32 cellular contexts compared by ENCODE assay signal in the genomic region with DNA sequence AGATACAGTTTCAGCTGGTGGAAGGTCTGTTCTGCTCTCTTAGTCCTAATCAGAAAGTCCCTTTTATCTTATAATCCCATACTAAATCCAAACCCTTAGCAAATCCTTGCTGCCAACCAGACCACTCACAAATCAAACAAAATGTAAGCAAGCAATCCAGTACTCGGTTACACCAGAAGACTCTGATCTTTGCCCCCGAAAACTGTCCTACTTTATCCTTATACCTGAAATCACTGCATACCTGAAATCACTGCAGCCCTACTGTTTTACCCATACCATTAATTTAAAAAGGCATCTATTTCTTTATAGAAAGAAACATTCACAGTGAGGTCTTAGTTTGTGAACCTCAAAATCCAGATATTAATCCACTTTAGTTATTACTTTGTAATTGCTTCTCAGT.
"Had no signal": no experiment of that assay in that cellular context is flagged by ENCODE, and none has a peak within 500 bp of the region (broad histone marks: within the 10 kb centered on the region; RNA-seq: fewer than 3 reads in every experiment).

No MANE protein-coding gene starts in this region.

- H3K9me3 ChIP-seq: ascending aorta, esophagus muscularis mucosa, gastrocnemius medialis, heart left ventricle had no signal

- H3K27ac ChIP-seq: ascending aorta, coronary artery, dorsolateral prefrontal cortex, esophagus muscularis mucosa, foreskin keratinocyte, gastrocnemius medialis, heart left ventricle had no signal

- H3K4me3 Mint-ChIP-seq: activated CD4-positive, alpha-beta memory T cell treated with anti-CD3 and anti-CD28 coated beads for 36 hours; activated CD4-positive, alpha-beta T cell treated with anti-CD3 and anti-CD28 coated beads for 36 hours; activated CD4-positive, alpha-beta T cell treated with anti-CD3 and anti-CD28 coated beads, Interleukin-2, amount 10 ng/mL, durations not matched to agents 24 days and 14 days; activated CD8-positive, alpha-beta memory T cell treated with anti-CD3 and anti-CD28 coated beads, Interleukin-2, amount 10 ng/mL, durations not matched to agents 7 days and 5 days; activated CD8-positive, alpha-beta T cell treated with anti-CD3 and anti-CD28 coated beads, Interleukin-2, amount 10 ng/mL, durations not matched to agents 7 days and 5 days; activated naive CD4-positive, alpha-beta T cell treated with anti-CD3 and anti-CD28 coated beads, Interleukin-2, amount 10 ng/mL, durations not matched to agents 7 days and 5 days; activated naive CD8-positive, alpha-beta T cell treated with anti-CD3 and anti-CD28 coated beads, Interleukin-2, amount 10 ng/mL, durations not matched to agents 7 days and 5 days; activated T-helper 1 cell treated with anti-CD3 and anti-CD28 coated beads, Interleukin-12 subunit alpha, Interleukin-12 subunit beta, Interleukin-2, Interleukin-4 antibody, amounts not matched to agents 30 ng/mL and 10 ng/mL and 1 ng/mL, durations not matched to agents 14 hours and 24 hours and 36 hours; brain; central memory CD8-positive, alpha-beta T cell; dendritic cell treated with granulocyte-macrophage colony-stimulating factor and Interleukin-4, amounts not matched to agents 40 ng/mL and 50 ng/mL, for 4 days; effector memory CD8-positive, alpha-beta T cell had no signal

- H3K36me3 Mint-ChIP-seq: activated naive CD4-positive, alpha-beta T cell treated with anti-CD3 and anti-CD28 coated beads, Interleukin-2, amount 50 U/mL, for 72 hours had no signal

- H3K4me3 ChIP-seq: ascending aorta, coronary artery, dorsolateral prefrontal cortex, esophagus muscularis mucosa, gastrocnemius medialis, heart left ventricle had no signal

- FAIRE-seq: bronchial epithelial cell had no signal

- H3K27me3 Mint-ChIP-seq: activated CD4-positive, alpha-beta memory T cell treated with anti-CD3 and anti-CD28 coated beads for 36 hours; activated CD4-positive, alpha-beta T cell treated with anti-CD3 and anti-CD28 coated beads for 36 hours; activated CD4-positive, alpha-beta T cell treated with anti-CD3 and anti-CD28 coated beads, Interleukin-2, amount 10 ng/mL, durations not matched to agents 24 days and 14 days; activated CD8-positive, alpha-beta memory T cell treated with anti-CD3 and anti-CD28 coated beads, Interleukin-2, amount 10 ng/mL, durations not matched to agents 7 days and 5 days; activated naive CD4-positive, alpha-beta T cell treated with anti-CD3 and anti-CD28 coated beads, Interleukin-2, amount 10 ng/mL, durations not matched to agents 7 days and 5 days; activated naive CD8-positive, alpha-beta T cell treated with anti-CD3 and anti-CD28 coated beads, Interleukin-2, amount 10 ng/mL, durations not matched to agents 7 days and 5 days; brain; central memory CD8-positive, alpha-beta T cell; dendritic cell treated with granulocyte-macrophage colony-stimulating factor and Interleukin-4, amounts not matched to agents 40 ng/mL and 50 ng/mL, for 4 days; effector memory CD8-positive, alpha-beta T cell had no signal

- DNase-seq: activated CD4-positive, alpha-beta memory T cell treated with anti-CD3 and anti-CD28 coated beads for 36 hours; activated CD4-positive, alpha-beta T cell treated with anti-CD3 and anti-CD28 coated beads for 36 hours; activated CD4-positive, alpha-beta T cell treated with anti-CD3 and anti-CD28 coated beads, Interleukin-2, amount 10 ng/mL, durations not matched to agents 24 days and 14 days; activated CD4-positive, CD25-positive, alpha-beta regulatory T cell; activated CD4-positive, CD25-positive, alpha-beta regulatory T cell treated with anti-CD3 and anti-CD28 coated beads, Interleukin-2, amount 50 U/mL, for 72 hours; activated CD8-positive, alpha-beta memory T cell treated with anti-CD3 and anti-CD28 coated beads, Interleukin-2, amount 10 ng/mL, durations not matched to agents 7 days and 5 days; activated CD8-positive, alpha-beta memory T cell treated with anti-CD3 and anti-CD28 coated beads, Interleukin-2, amount 50 U/mL, for 4 hours; activated CD8-positive, alpha-beta T cell treated with anti-CD3 and anti-CD28 coated beads, Interleukin-2, amount 10 ng/mL, durations not matched to agents 7 days and 5 days; activated effector memory CD4-positive, alpha-beta T cell treated with anti-CD3 and anti-CD28 coated beads, Interleukin-2, amount 50 U/mL, for 16 hours; activated naive CD4-positive, alpha-beta T cell treated with anti-CD3 and anti-CD28 coated beads, Interleukin-2, amount 10 ng/mL, durations not matched to agents 7 days and 5 days; activated naive CD8-positive, alpha-beta T cell treated with anti-CD3 and anti-CD28 coated beads, Interleukin-2, amount 10 ng/mL, durations not matched to agents 7 days and 5 days; activated T-cell treated with anti-CD3 and anti-CD28 coated beads, Interleukin-2, amount 50 U/mL, for 1 hour; activated T-cell treated with anti-CD3 and anti-CD28 coated beads, Interleukin-2, amount 50 U/mL, for 48 hours; dorsolateral prefrontal cortex; effector CD4-positive, alpha-beta T cell; effector memory CD8-positive, alpha-beta T cell; erythroblast; foreskin keratinocyte; gastrocnemius medialis; glutamatergic neuron; heart left ventricle; T-helper 2 cell had no signal

- H3K27me3 ChIP-seq: ascending aorta, dorsolateral prefrontal cortex, esophagus muscularis mucosa, foreskin keratinocyte, gastrocnemius medialis, heart left ventricle had no signal

- H3K4me1 Mint-ChIP-seq: activated CD4-positive, alpha-beta T cell treated with anti-CD3 and anti-CD28 coated beads for 36 hours; activated CD4-positive, alpha-beta T cell treated with anti-CD3 and anti-CD28 coated beads, Interleukin-2, amount 10 ng/mL, durations not matched to agents 24 days and 14 days; activated CD8-positive, alpha-beta memory T cell treated with anti-CD3 and anti-CD28 coated beads, Interleukin-2, amount 10 ng/mL, durations not matched to agents 7 days and 5 days; activated naive CD4-positive, alpha-beta T cell treated with anti-CD3 and anti-CD28 coated beads, Interleukin-2, amount 10 ng/mL, durations not matched to agents 7 days and 5 days; activated naive CD8-positive, alpha-beta T cell treated with anti-CD3 and anti-CD28 coated beads, Interleukin-2, amount 10 ng/mL, durations not matched to agents 7 days and 5 days; central memory CD8-positive, alpha-beta T cell had no signal

- H3K27ac Mint-ChIP-seq: activated CD4-positive, alpha-beta memory T cell treated with anti-CD3 and anti-CD28 coated beads for 36 hours; activated CD4-positive, alpha-beta T cell treated with anti-CD3 and anti-CD28 coated beads for 36 hours; activated CD4-positive, alpha-beta T cell treated with anti-CD3 and anti-CD28 coated beads, Interleukin-2, amount 10 ng/mL, durations not matched to agents 24 days and 14 days; activated CD8-positive, alpha-beta memory T cell treated with anti-CD3 and anti-CD28 coated beads, Interleukin-2, amount 10 ng/mL, durations not matched to agents 7 days and 5 days; activated CD8-positive, alpha-beta T cell treated with anti-CD3 and anti-CD28 coated beads, Interleukin-2, amount 10 ng/mL, durations not matched to agents 7 days and 5 days; activated naive CD4-positive, alpha-beta T cell treated with anti-CD3 and anti-CD28 coated beads, Interleukin-2, amount 10 ng/mL, durations not matched to agents 7 days and 5 days; activated naive CD4-positive, alpha-beta T cell treated with anti-CD3 and anti-CD28 coated beads, Interleukin-2, amount 50 U/mL, for 72 hours; activated naive CD8-positive, alpha-beta T cell treated with anti-CD3 and anti-CD28 coated beads, Interleukin-2, amount 10 ng/mL, durations not matched to agents 7 days and 5 days; activated T-helper 1 cell treated with anti-CD3 and anti-CD28 coated beads, Interleukin-12 subunit alpha, Interleukin-12 subunit beta, Interleukin-2, Interleukin-4 antibody, amounts not matched to agents 30 ng/mL and 10 ng/mL and 1 ng/mL, durations not matched to agents 14 hours and 24 hours and 36 hours; activated T-helper 2 cell treated with anti-CD3 and anti-CD28 coated beads, Interferon-gamma antibody, Interleukin-2, Interleukin-4, amounts not matched to agents 10 μg/mL and 5 μg/mL and 100 μg/mL, durations not matched to agents 14 hours and 24 hours and 36 hours; brain; dendritic cell treated with granulocyte-macrophage colony-stimulating factor and Interleukin-4, amounts not matched to agents 40 ng/mL and 50 ng/mL, for 4 days; effector memory CD8-positive, alpha-beta T cell had no signal

- H3K9me3 Mint-ChIP-seq: activated CD4-positive, alpha-beta memory T cell treated with anti-CD3 and anti-CD28 coated beads for 36 hours; activated CD4-positive, alpha-beta T cell treated with anti-CD3 and anti-CD28 coated beads, Interleukin-2, amount 10 ng/mL, durations not matched to agents 24 days and 14 days; activated naive CD4-positive, alpha-beta T cell treated with anti-CD3 and anti-CD28 coated beads, Interleukin-2, amount 10 ng/mL, durations not matched to agents 7 days and 5 days; activated naive CD4-positive, alpha-beta T cell treated with anti-CD3 and anti-CD28 coated beads, Interleukin-2, amount 50 U/mL, for 72 hours; activated naive CD8-positive, alpha-beta T cell treated with anti-CD3 and anti-CD28 coated beads, Interleukin-2, amount 10 ng/mL, durations not matched to agents 7 days and 5 days; activated T-helper 1 cell treated with anti-CD3 and anti-CD28 coated beads, Interleukin-12 subunit alpha, Interleukin-12 subunit beta, Interleukin-2, Interleukin-4 antibody, amounts not matched to agents 30 ng/mL and 10 ng/mL and 1 ng/mL, durations not matched to agents 14 hours and 24 hours and 36 hours; activated T-helper 2 cell treated with anti-CD3 and anti-CD28 coated beads, Interferon-gamma antibody, Interleukin-2, Interleukin-4, amounts not matched to agents 10 μg/mL and 5 μg/mL and 100 μg/mL, durations not matched to agents 14 hours and 24 hours and 36 hours; brain; central memory CD8-positive, alpha-beta T cell; dendritic cell treated with granulocyte-macrophage colony-stimulating factor and Interleukin-4, amounts not matched to agents 40 ng/mL and 50 ng/mL, for 4 days; effector memory CD8-positive, alpha-beta T cell had no signal

- H3K36me3 ChIP-seq: esophagus muscularis mucosa, gastrocnemius medialis, heart left ventricle had no signal

- H3K4me1 ChIP-seq: ascending aorta, esophagus muscularis mucosa, foreskin keratinocyte, heart left ventricle had no signal
